8 cellular contexts compared by ENCODE assay signal in genomic region chr11:124739479-124740276, GRCh38. TPM values are rescaled to one million over a fixed set of nuclear protein-coding genes. Genes with fewer than 3 reads are reported as not detected.
DNase-seq lines count a peak whose midpoint lies in the region; ATAC-seq, FAIRE-seq and TF ChIP-seq lines count a peak whose summit lies in the region.

TSS of gene NRGN (plus strand) at chr11:124739942. CDS start at chr11:124740085, 143 bp downstream.

- H3K9me3 Mint-ChIP-seq in T-helper 1 cell treated with Interleukin-12 subunit alpha and Interleukin-12 subunit beta and Interleukin-4 antibody, amounts not matched to agents 30 μg/mL and 1 μg/mL, for 36 hours: no peaks in the 10 kb centered on the region

- FAIRE-seq in urothelium cell line (lab: Jason Lieb, UNC): no peak

- peak within 1 kb of the TSS; percentile 64 for H3K4me3 ChIP-seq in right cardiac atrium (ENCODE audit: low read length)

- peak within 1 kb of the TSS; percentile 39 for H3K27ac Mint-ChIP-seq in T-helper 1 cell treated with Interleukin-12 subunit alpha and Interleukin-12 subunit beta and Interleukin-4 antibody, amounts not matched to agents 30 μg/mL and 1 μg/mL, for 36 hours

- H3K9me3 ChIP-seq in right cardiac atrium (ENCODE audit: control insufficient read depth, low read length): no peaks in the 10 kb centered on the region

- H3K4me1 Mint-ChIP-seq in T-helper 1 cell treated with Interleukin-12 subunit alpha and Interleukin-12 subunit beta and Interleukin-4 antibody, amounts not matched to agents 30 μg/mL and 1 μg/mL, for 36 hours (ENCODE audit: low read depth): peaks cover 19% of the 10 kb centered on the region

- H3K27me3 ChIP-seq in right cardiac atrium (ENCODE audit: control insufficient read depth, insufficient read depth): no peaks in the 10 kb centered on the region

- DNase-seq in GM13977 (ENCODE audit: low spot score): peak; percentile 97
- DNase-seq in NCI-H1436 (lab: John Stamatoyannopoulos, UW): peak; percentile 90
- DNase-seq in right cardiac atrium: peak; percentile 93 to 98 (median 97)
- peak; percentile 80 for DNase-seq in putamen (ENCODE audit: low spot score)
- peak; percentile 79 for DNase-seq in urothelium cell line (ENCODE audit: low spot score)

- H3K36me3 Mint-ChIP-seq in T-helper 1 cell treated with Interleukin-12 subunit alpha and Interleukin-12 subunit beta and Interleukin-4 antibody, amounts not matched to agents 30 μg/mL and 1 μg/mL, for 36 hours (ENCODE audit: low read depth): no peaks in the 10 kb centered on the region

- peak within 1 kb of the TSS; percentile 72 for H3K27ac ChIP-seq in angular gyrus (ENCODE audit: low read depth, low read length)
- H3K27ac ChIP-seq in right cardiac atrium (ENCODE audit: low read length): no peak within 1 kb of the TSS

- intact Hi-C loops in right cardiac atrium (cut with DNase I): no loop called here

- in situ Hi-C loops in GM13977 (cut with MboI; ENCODE audit: low pct_unique_long_range_greater_than_20kb, low sequenced_read_pairs, unreplicated experiment): no loop called here

- H3K4me1 ChIP-seq in right cardiac atrium (ENCODE audit: control insufficient read depth, insufficient read depth, low read length): no peaks in the 10 kb centered on the region

- peaks cover 60% of the 10 kb centered on the region for H3K27me3 Mint-ChIP-seq in T-helper 1 cell treated with Interleukin-12 subunit alpha and Interleukin-12 subunit beta and Interleukin-4 antibody, amounts not matched to agents 30 μg/mL and 1 μg/mL, for 36 hours (ENCODE audit: low read depth)

- ATAC-seq in HG02852 (IDR thresholded peaks at IDR 0.05; ENCODE audit: unreplicated experiment) (peak; percentile 98), right cardiac atrium (peak; percentile 98 to 99)

- TF ChIP-seq CTCF in GM13977 (IDR thresholded peaks at IDR 0.05; ENCODE audit: extremely low read depth, insufficient read depth, missing control alignments): no peak

- under 1% methylated on average over 59 of the region's 59 CpGs for WGBS in right cardiac atrium

- peak within 1 kb of the TSS; percentile 82 for H3K4me3 Mint-ChIP-seq in T-helper 1 cell treated with Interleukin-12 subunit alpha and Interleukin-12 subunit beta and Interleukin-4 antibody, amounts not matched to agents 30 μg/mL and 1 μg/mL, for 36 hours

RNA-seq across cellular contexts. Expression of gene NRGN, which starts in this region (rescaled TPM):
- total RNA-seq in right cardiac atrium: 10 to 100 TPM in 2 of 4 donors, 1 to 10 TPM in 2; 5.3 to 11.1 (median 9.0) TPM
- 16.0 TPM for polyA plus RNA-seq in right cardiac atrium
